1 cellular context compared by ENCODE assay signal in the genomic region with DNA sequence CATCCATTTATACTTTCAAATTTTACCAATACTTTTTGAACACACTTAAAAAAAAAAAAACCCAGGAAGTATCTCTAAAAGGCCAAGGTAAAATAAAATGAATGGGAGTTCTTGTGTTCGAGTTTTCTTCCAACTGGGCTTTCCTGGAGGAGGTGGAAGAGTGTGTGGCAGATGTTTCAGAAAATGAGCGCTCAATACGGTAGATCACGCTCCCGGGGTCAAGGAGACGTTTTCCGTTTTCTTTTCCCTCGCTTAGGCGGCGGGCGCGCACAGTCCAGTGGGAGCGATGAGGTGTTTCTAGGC.
TF ChIP-seq lines count a peak whose summit lies in the region.

No MANE protein-coding gene starts in this region.

TF ChIP-seq in K562, 482 proteins besides CTCF, POLR2A, EP300 and RAD21 (continued from another document and continues in another):
- TF ChIP-seq, protein P1, sequence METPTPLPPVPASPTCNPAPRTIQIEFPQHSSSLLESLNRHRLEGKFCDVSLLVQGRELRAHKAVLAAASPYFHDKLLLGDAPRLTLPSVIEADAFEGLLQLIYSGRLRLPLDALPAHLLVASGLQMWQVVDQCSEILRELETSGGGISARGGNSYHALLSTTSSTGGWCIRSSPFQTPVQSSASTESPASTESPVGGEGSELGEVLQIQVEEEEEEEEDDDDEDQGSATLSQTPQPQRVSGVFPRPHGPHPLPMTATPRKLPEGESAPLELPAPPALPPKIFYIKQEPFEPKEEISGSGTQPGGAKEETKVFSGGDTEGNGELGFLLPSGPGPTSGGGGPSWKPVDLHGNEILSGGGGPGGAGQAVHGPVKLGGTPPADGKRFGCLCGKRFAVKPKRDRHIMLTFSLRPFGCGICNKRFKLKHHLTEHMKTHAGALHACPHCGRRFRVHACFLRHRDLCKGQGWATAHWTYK (CRISPR knock-in tag; IDR thresholded peaks at IDR 0.05), result peak; percentile 44; the same call in 1 of the 2 replicates
- TF ChIP-seq ZNF696 (CRISPR knock-in tag; conservative IDR thresholded peaks at IDR 0.05) (no peak), ZNF551 (CRISPR knock-in tag; IDR thresholded peaks at IDR 0.05) (no peak), POLR2AphosphoS2 (IDR thresholded peaks at IDR 0.05; ENCODE audit: low read length) (no peak), SMARCC2 (IDR thresholded peaks at IDR 0.05; ENCODE audit: low read depth) (peak; percentile 76), BRD9 (IDR thresholded peaks at IDR 0.05; ENCODE audit: low read depth, partially characterized antibody) (peak; percentile 64), SMAD3 (CRISPR knock-in tag; conservative IDR thresholded peaks at IDR 0.05) (no peak), HSF4 (CRISPR knock-in tag; IDR thresholded peaks at IDR 0.05; ENCODE audit: borderline replicate concordance) (no peak), ZNF830 (CRISPR knock-in tag; IDR thresholded peaks at IDR 0.05) (no peak), ZFPM2 (CRISPR knock-in tag; IDR thresholded peaks at IDR 0.05) (no peak), SP2 (IDR thresholded peaks at IDR 0.05; ENCODE audit: extremely low read depth, low read depth, low read length, poor library complexity, severe bottlenecking) (no peak), ZBTB8A (IDR thresholded peaks at IDR 0.05; ENCODE audit: partially characterized antibody) (no peak), HIVEP1 (CRISPR knock-in tag; IDR thresholded peaks at IDR 0.05) (peak; percentile 57; the same call in 1 of the 2 replicates), PHF20 (IDR thresholded peaks at IDR 0.05; ENCODE audit: partially characterized antibody) (peak; percentile 33), ARNT (IDR thresholded peaks at IDR 0.05) (peak in 1 of 2 experiments; percentile 57; a peak in 1 of 4 replicates), ZNF12 (CRISPR knock-in tag; IDR thresholded peaks at IDR 0.05) (0 out of 2 replicates have a peak, but pooled peaks have one; percentile 48), RUNX1 (IDR thresholded peaks at IDR 0.05; ENCODE audit: low read depth) (no peak), SMARCE1 (IDR thresholded peaks at IDR 0.05) (0 out of 2 replicates have a peak, but pooled peaks have one; percentile 38), STAT5A (IDR thresholded peaks at IDR 0.05; ENCODE audit: borderline replicate concordance, low read length) (no peak), SMARCB1 (IDR thresholded peaks at IDR 0.05; ENCODE audit: insufficient read length, low read depth) (peak; percentile 13), ZKSCAN1 (IDR thresholded peaks at IDR 0.05; ENCODE audit: low read depth, low read length) (no peak), ZSCAN29 (IDR thresholded peaks at IDR 0.05) (peak; percentile 49; the same call in 1 of the 2 replicates), ZNF668 (CRISPR knock-in tag; IDR thresholded peaks at IDR 0.05) (0 out of 2 replicates have a peak, but pooled peaks have one; percentile 17), DPF2 (IDR thresholded peaks at IDR 0.05) (no peak; the same call in 1 of the 2 replicates), ZBTB7A (IDR thresholded peaks at IDR 0.05; ENCODE audit: borderline replicate concordance, control insufficient read depth, low read depth, low read length) (no peak), ERF (CRISPR knock-in tag; IDR thresholded peaks at IDR 0.05) (0 out of 2 replicates have a peak, but pooled peaks have one; percentile 31), CC2D1A (IDR thresholded peaks at IDR 0.05) (peak; percentile 40; the same call in 1 of the 2 replicates), JUNB (CRISPR knock-in tag; conservative IDR thresholded peaks at IDR 0.05) (no peak), DACH1 (IDR thresholded peaks at IDR 0.05; ENCODE audit: partially characterized antibody) (peak; percentile 7), SMARCA4 (IDR thresholded peaks at IDR 0.05) (peak; percentile 56), ZNF253 (CRISPR knock-in tag; conservative IDR thresholded peaks at IDR 0.05) (no peak), ZEB2 (IDR thresholded peaks at IDR 0.05) (peak; percentile 18; the same call in 1 of the 2 replicates), ZC3H4 (CRISPR knock-in tag; IDR thresholded peaks at IDR 0.05; ENCODE audit: borderline replicate concordance) (no peak), OTX1 (CRISPR knock-in tag; IDR thresholded peaks at IDR 0.05) (peak; percentile 67; the same call in 1 of the 2 replicates), CREBBP (IDR thresholded peaks at IDR 0.05; ENCODE audit: low read depth, low read length) (no peak), NFXL1 (CRISPR knock-in tag; IDR thresholded peaks at IDR 0.05) (no peak), IRF2 (CRISPR knock-in tag; IDR thresholded peaks at IDR 0.05) (no peak), DMBX1 (CRISPR knock-in tag; IDR thresholded peaks at IDR 0.05; ENCODE audit: borderline replicate concordance) (0 out of 2 replicates have a peak, but pooled peaks have one; percentile 43), ARID2 (IDR thresholded peaks at IDR 0.05) (peak; percentile 48; the same call in 1 of the 2 replicates)
- TF ChIP-seq, protein P2, sequence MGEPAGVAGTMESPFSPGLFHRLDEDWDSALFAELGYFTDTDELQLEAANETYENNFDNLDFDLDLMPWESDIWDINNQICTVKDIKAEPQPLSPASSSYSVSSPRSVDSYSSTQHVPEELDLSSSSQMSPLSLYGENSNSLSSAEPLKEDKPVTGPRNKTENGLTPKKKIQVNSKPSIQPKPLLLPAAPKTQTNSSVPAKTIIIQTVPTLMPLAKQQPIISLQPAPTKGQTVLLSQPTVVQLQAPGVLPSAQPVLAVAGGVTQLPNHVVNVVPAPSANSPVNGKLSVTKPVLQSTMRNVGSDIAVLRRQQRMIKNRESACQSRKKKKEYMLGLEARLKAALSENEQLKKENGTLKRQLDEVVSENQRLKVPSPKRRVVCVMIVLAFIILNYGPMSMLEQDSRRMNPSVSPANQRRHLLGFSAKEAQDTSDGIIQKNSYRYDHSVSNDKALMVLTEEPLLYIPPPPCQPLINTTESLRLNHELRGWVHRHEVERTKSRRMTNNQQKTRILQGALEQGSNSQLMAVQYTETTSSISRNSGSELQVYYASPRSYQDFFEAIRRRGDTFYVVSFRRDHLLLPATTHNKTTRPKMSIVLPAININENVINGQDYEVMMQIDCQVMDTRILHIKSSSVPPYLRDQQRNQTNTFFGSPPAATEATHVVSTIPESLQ (CRISPR knock-in tag; IDR thresholded peaks at IDR 0.05), result 0 out of 2 replicates have a peak, but pooled peaks have one; percentile 68
- TF ChIP-seq, protein P3, sequence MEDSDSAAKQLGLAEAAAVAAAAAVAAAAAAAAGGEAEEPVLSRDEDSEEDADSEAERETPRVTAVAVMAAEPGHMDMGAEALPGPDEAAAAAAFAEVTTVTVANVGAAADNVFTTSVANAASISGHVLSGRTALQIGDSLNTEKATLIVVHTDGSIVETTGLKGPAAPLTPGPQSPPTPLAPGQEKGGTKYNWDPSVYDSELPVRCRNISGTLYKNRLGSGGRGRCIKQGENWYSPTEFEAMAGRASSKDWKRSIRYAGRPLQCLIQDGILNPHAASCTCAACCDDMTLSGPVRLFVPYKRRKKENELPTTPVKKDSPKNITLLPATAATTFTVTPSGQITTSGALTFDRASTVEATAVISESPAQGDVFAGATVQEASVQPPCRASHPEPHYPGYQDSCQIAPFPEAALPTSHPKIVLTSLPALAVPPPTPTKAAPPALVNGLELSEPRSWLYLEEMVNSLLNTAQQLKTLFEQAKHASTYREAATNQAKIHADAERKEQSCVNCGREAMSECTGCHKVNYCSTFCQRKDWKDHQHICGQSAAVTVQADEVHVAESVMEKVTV (CRISPR knock-in tag; IDR thresholded peaks at IDR 0.05), result 0 out of 2 replicates have a peak, but pooled peaks have one; percentile 29
- TF ChIP-seq, protein P4, sequence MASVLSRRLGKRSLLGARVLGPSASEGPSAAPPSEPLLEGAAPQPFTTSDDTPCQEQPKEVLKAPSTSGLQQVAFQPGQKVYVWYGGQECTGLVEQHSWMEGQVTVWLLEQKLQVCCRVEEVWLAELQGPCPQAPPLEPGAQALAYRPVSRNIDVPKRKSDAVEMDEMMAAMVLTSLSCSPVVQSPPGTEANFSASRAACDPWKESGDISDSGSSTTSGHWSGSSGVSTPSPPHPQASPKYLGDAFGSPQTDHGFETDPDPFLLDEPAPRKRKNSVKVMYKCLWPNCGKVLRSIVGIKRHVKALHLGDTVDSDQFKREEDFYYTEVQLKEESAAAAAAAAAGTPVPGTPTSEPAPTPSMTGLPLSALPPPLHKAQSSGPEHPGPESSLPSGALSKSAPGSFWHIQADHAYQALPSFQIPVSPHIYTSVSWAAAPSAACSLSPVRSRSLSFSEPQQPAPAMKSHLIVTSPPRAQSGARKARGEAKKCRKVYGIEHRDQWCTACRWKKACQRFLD (CRISPR knock-in tag; IDR thresholded peaks at IDR 0.05), result 0 out of 2 replicates have a peak, but pooled peaks have one; percentile 2
- TF ChIP-seq, protein P5, sequence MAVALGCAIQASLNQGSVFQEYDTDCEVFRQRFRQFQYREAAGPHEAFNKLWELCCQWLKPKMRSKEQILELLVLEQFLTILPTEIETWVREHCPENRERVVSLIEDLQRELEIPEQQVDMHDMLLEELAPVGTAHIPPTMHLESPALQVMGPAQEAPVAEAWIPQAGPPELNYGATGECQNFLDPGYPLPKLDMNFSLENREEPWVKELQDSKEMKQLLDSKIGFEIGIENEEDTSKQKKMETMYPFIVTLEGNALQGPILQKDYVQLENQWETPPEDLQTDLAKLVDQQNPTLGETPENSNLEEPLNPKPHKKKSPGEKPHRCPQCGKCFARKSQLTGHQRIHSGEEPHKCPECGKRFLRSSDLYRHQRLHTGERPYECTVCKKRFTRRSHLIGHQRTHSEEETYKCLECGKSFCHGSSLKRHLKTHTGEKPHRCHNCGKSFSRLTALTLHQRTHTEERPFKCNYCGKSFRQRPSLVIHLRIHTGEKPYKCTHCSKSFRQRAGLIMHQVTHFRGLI (CRISPR knock-in tag; IDR thresholded peaks at IDR 0.05), result 0 out of 2 replicates have a peak, but pooled peaks have one; percentile 28
- TF ChIP-seq, protein P6, sequence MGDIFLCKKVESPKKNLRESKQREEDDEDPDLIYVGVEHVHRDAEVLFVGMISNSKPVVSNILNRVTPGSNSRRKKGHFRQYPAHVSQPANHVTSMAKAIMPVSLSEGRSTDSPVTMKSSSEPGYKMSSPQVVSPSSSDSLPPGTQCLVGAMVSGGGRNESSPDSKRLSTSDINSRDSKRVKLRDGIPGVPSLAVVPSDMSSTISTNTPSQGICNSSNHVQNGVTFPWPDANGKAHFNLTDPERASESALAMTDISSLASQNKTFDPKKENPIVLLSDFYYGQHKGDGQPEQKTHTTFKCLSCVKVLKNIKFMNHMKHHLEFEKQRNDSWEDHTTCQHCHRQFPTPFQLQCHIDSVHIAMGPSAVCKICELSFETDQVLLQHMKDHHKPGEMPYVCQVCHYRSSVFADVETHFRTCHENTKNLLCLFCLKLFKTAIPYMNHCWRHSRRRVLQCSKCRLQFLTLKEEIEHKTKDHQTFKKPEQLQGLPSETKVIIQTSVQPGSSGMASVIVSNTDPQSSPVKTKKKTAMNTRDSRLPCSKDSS (IDR thresholded peaks at IDR 0.05; ENCODE audit: low read depth, partially characterized antibody), result no peak
- TF ChIP-seq, protein P7, sequence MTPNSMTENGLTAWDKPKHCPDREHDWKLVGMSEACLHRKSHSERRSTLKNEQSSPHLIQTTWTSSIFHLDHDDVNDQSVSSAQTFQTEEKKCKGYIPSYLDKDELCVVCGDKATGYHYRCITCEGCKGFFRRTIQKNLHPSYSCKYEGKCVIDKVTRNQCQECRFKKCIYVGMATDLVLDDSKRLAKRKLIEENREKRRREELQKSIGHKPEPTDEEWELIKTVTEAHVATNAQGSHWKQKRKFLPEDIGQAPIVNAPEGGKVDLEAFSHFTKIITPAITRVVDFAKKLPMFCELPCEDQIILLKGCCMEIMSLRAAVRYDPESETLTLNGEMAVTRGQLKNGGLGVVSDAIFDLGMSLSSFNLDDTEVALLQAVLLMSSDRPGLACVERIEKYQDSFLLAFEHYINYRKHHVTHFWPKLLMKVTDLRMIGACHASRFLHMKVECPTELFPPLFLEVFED (CRISPR knock-in tag; conservative IDR thresholded peaks at IDR 0.05), result 0 out of 2 replicates have a peak, but pooled peaks have one; percentile 49
- TF ChIP-seq, protein P8, sequence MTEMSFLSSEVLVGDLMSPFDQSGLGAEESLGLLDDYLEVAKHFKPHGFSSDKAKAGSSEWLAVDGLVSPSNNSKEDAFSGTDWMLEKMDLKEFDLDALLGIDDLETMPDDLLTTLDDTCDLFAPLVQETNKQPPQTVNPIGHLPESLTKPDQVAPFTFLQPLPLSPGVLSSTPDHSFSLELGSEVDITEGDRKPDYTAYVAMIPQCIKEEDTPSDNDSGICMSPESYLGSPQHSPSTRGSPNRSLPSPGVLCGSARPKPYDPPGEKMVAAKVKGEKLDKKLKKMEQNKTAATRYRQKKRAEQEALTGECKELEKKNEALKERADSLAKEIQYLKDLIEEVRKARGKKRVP (CRISPR knock-in tag; IDR thresholded peaks at IDR 0.05), result no peak
- TF ChIP-seq, protein P9, sequence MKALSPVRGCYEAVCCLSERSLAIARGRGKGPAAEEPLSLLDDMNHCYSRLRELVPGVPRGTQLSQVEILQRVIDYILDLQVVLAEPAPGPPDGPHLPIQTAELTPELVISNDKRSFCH (CRISPR knock-in tag; IDR thresholded peaks at IDR 0.05), result no peak
- TF ChIP-seq, protein P9 (tag; IDR thresholded peaks at IDR 0.05), result no peak
- TF ChIP-seq, protein P10, sequence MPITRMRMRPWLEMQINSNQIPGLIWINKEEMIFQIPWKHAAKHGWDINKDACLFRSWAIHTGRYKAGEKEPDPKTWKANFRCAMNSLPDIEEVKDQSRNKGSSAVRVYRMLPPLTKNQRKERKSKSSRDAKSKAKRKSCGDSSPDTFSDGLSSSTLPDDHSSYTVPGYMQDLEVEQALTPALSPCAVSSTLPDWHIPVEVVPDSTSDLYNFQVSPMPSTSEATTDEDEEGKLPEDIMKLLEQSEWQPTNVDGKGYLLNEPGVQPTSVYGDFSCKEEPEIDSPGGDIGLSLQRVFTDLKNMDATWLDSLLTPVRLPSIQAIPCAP (CRISPR knock-in tag; IDR thresholded peaks at IDR 0.05; ENCODE audit: borderline replicate concordance), result no peak
- TF ChIP-seq, protein P11, sequence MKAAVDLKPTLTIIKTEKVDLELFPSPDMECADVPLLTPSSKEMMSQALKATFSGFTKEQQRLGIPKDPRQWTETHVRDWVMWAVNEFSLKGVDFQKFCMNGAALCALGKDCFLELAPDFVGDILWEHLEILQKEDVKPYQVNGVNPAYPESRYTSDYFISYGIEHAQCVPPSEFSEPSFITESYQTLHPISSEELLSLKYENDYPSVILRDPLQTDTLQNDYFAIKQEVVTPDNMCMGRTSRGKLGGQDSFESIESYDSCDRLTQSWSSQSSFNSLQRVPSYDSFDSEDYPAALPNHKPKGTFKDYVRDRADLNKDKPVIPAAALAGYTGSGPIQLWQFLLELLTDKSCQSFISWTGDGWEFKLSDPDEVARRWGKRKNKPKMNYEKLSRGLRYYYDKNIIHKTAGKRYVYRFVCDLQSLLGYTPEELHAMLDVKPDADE (conservative IDR thresholded peaks at IDR 0.05; ENCODE audit: control insufficient read depth, low read depth, low read length), result no peak
